Comparison of ENCODE assay signal across 8 cellular contexts in genomic region chr17:16287563-16288027, GRCh38.
A peak's percentile ranks its signal among the peaks of the same experiment; 100 is the strongest.
DNase-seq lines count a peak whose midpoint lies in the region; ATAC-seq and TF ChIP-seq lines count a peak whose summit lies in the region.

No MANE protein-coding gene starts in this region.

- H3K9me3 ChIP-seq in PC-9 (ENCODE audit: insufficient read depth, low read depth) (no peaks in the 10 kb centered on the region), muscle layer of duodenum (ENCODE audit: control insufficient read depth in 1 of 2, low read length in 2 of 2) (no peaks in the 10 kb centered on the region)

- CTCF ChIA-PET in AG04449 (lab: Yijun Ruan, JAX) (interaction anchor here (1.2 to 4.3 kb wide), 5 partner anchors 18 to 234 kb away, joined by 3 to 16 read pairs (median 7); partner anchors contain the start of gene CENPV), PC-9 (lab: Charles Lee) (interaction anchor here (1.1 kb wide), 1 partner anchor 65 kb away, joined by 8 read pairs; the partner anchor contains the start of gene CENPV)

- H3K27ac ChIP-seq in PC-9 (peak overlapping the region; percentile 98), muscle layer of duodenum (ENCODE audit: low read length) (peak overlapping the region; percentile 96)

- TF ChIP-seq CTCF in AG04449 (IDR thresholded peaks at IDR 0.05; ENCODE audit: insufficient read depth, low read length, missing control alignments) (no peak), PC-9 (conservative IDR thresholded peaks at IDR 0.05) (no peak), choroid plexus epithelial cell (conservative IDR thresholded peaks at IDR 0.05; ENCODE audit: low read depth, low read length) (peak; percentile 17)

- no peaks in the 10 kb centered on the region for H3K9me2 ChIP-seq in PC-9 (ENCODE audit: insufficient read depth)

- H3K4me3 ChIP-seq in AG04449 (ENCODE audit: low read depth, low read length), result no peak overlapping the region; the same call in 1 of the 2 replicates
- H3K4me3 ChIP-seq in PC-9, result peak overlapping the region; percentile 37; the same call in 1 of the 2 replicates
- H3K4me3 ChIP-seq in choroid plexus epithelial cell (ENCODE audit: low read depth, low read length), result no peak overlapping the region
- H3K4me3 ChIP-seq in muscle layer of duodenum (ENCODE audit: low read depth in 1 of 2, low read length in 2 of 2), result peak overlapping the region; percentile 30 to 51

- H3K79me2 ChIP-seq in PC-9 (ENCODE audit: low read depth), result no peaks in the 10 kb centered on the region

- peaks cover 44% of the 10 kb centered on the region for H3F3A ChIP-seq in PC-9 (ENCODE audit: insufficient read depth, low read depth)

- intact Hi-C loops in PC-9 (cut with micrococcal nuclease; ENCODE audit: unreplicated experiment), result loop anchor here (1.0 to 10.0 kb wide), 9 partner anchors 65 to 730 kb away; partner anchors contain the start of genes CENPV, PIGL and UBB

- ATAC-seq in GM21423 (IDR thresholded peaks at IDR 0.05; ENCODE audit: unreplicated experiment) (peak; percentile 25), HG03097 (IDR thresholded peaks at IDR 0.05; ENCODE audit: low FRiP score, unreplicated experiment) (no peak)

- H2AFZ ChIP-seq in PC-9, result no peak overlapping the region

- H3K4me1 ChIP-seq in PC-9 (replicated peaks; ENCODE audit: insufficient read depth), result peaks cover 61% of the 10 kb centered on the region
- peaks cover 20 to 25% of the 10 kb centered on the region in 2 donors for H3K4me1 ChIP-seq in muscle layer of duodenum (ENCODE audit: control insufficient read depth in 1 of 2, insufficient read depth in 2 of 2, low read length in 2 of 2)

- H4K20me1 ChIP-seq in PC-9 (ENCODE audit: insufficient read depth), result no peaks in the 10 kb centered on the region

- H3K4me2 ChIP-seq in PC-9, result peak overlapping the region; percentile 77

- H3K36me3 ChIP-seq in PC-9 (ENCODE audit: low read depth) (no peaks in the 10 kb centered on the region), muscle layer of duodenum (ENCODE audit: control insufficient read depth in 1 of 2, insufficient read depth in 2 of 2, low read length in 2 of 2) (no peaks in the 10 kb centered on the region)

- H3K27me3 ChIP-seq in PC-9 (ENCODE audit: insufficient read depth, low read depth) (no peaks in the 10 kb centered on the region), muscle layer of duodenum (ENCODE audit: low read depth, low read length) (no peaks in the 10 kb centered on the region)

- peak; percentile 77 for DNase-seq in AG04449 (ENCODE audit: low read depth, low spot score)
- DNase-seq in PC-9, result peak; percentile 58 to 82
- peak; percentile 90 for DNase-seq in choroid plexus epithelial cell (ENCODE audit: low read depth)
- no peak for DNase-seq in NK-92 treated with Interleukin-12 subunit alpha and Interleukin-12 subunit beta, amount 100 ng/mL, for 24 hours (lab: John Stamatoyannopoulos, UW)
- no peak for DNase-seq in islet precursor cell

- no TSS peak for BruUV-seq in PC-9 (replicated peaks; lab: Mats Ljungman, UMichigan)

- POLR2A ChIA-PET in AG04449 (lab: Yijun Ruan, JAX), result interaction anchor here (1.5 kb wide), 1 partner anchor 14 kb away, joined by 4 read pairs; no protein-coding TSS in a partner anchor
- POLR2A ChIA-PET in PC-9 (lab: Charles Lee; ENCODE audit: unreplicated experiment), result interaction anchor here (0.6 to 1.0 kb wide), 4 partner anchors 9 to 106 kb away, joined by 4 to 16 read pairs (median 7); partner anchors contain the start of gene PIGL

Comparison
In these comparisons a context has a peak if more than half of its experiments do, and no peak if none do; other contexts are left out.
1. DNase-seq: peak in AG04449 (single experiment), PC-9 (2 of 2) and choroid plexus epithelial cell (single experiment); none in NK-92 treated with Interleukin-12 subunit alpha and Interleukin-12 subunit beta, amount 100 ng/mL, for 24 hours (single experiment) and islet precursor cell (single experiment).
2. H3K4me3 ChIP-seq: peak in PC-9 (single experiment) and muscle layer of duodenum (2 of 2); none in AG04449 (single experiment) and choroid plexus epithelial cell (single experiment).